ENCODE assay signal across 2 cellular contexts in genomic region chr4:158172558-158173258, GRCh38.
TF ChIP-seq lines count a peak whose summit lies in the region.

Gene GASK1B (minus strand): TSS chr4:158173025. CDS start chr4:158171375, 1,650 bp downstream.

TF ChIP-seq in SK-N-SH, 30 proteins besides CTCF, POLR2A, EP300 and RAD21 (continued from another document):
- TF ChIP-seq TCF12 (IDR thresholded peaks at IDR 0.05), result no peak

TF ChIP-seq in neural cell, 6 proteins besides CTCF, POLR2A, EP300 and RAD21 (continued from another document):
- TF ChIP-seq REST (IDR thresholded peaks at IDR 0.05; ENCODE audit: borderline replicate concordance) (no peak), POLR2AphosphoS5 (IDR thresholded peaks at IDR 0.05) (no peak), TAF1 (IDR thresholded peaks at IDR 0.05; ENCODE audit: low read depth) (no peak)
TF ChIP-seq in neural cell: peak in this region for 1.
